ENCODE assay signal across 30 cellular contexts in the genomic region with DNA sequence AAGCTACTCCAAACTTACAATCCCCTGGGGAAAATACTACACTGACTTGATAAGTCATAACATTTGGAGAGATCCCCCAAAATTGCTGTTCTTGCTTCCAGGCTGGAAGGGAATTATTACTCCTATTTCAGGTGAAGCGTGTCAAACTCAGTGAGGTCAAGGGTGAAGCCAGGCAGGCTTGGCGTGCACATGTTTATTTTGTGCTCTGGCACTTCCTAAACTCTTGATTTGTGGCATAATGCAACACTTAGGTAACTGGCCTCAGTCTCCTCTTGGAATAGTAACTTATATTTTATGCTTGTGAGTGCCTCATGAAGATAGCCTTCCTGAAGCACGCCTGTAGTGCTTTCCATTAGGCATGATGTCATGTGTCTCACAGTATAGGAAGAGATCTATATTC.
"Had no signal": no experiment of that assay in that cellular context is flagged by ENCODE, and none has a peak within 500 bp of the region (broad histone marks: within the 10 kb centered on the region; RNA-seq: fewer than 3 reads in every experiment).

No MANE protein-coding gene starts in this region.

- H3K27me3 ChIP-seq: ascending aorta, cardiac muscle cell had no signal

- H3K9me3 ChIP-seq: ascending aorta had no signal

- DNase-seq: activated B cell treated with CpG ODN at 0.5 μM for 24 hours; activated CD4-positive, alpha-beta memory T cell treated with anti-CD3 and anti-CD28 coated beads for 36 hours; activated CD4-positive, alpha-beta T cell treated with anti-CD3 and anti-CD28 coated beads for 4 hours; activated CD4-positive, alpha-beta T cell treated with anti-CD3 and anti-CD28 coated beads, Interleukin-2, amount 10 ng/mL, durations not matched to agents 24 days and 14 days; activated CD4-positive, alpha-beta T cell treated with anti-CD3 and anti-CD28 coated beads, Interleukin-2, amount 50 U/mL, for 1 hour; activated CD4-positive, alpha-beta T cell treated with anti-CD3 and anti-CD28 coated beads, Interleukin-2, amount 50 U/mL, for 4 hours; activated CD4-positive, CD25-positive, alpha-beta regulatory T cell treated with anti-CD3 and anti-CD28 coated beads, Interleukin-2, amount 50 U/mL, for 72 hours; activated CD8-positive, alpha-beta memory T cell treated with anti-CD3 and anti-CD28 coated beads, Interleukin-2, amount 50 U/mL, for 4 hours; activated CD8-positive, alpha-beta T cell treated with anti-CD3 and anti-CD28 coated beads for 36 hours; activated effector memory CD4-positive, alpha-beta T cell treated with anti-CD3 and anti-CD28 coated beads, Interleukin-2, amount 50 U/mL, for 16 hours; activated gamma-delta T cell treated with Interleukin-2 at 50 U/mL for 16 hours; activated naive CD4-positive, alpha-beta T cell; activated naive CD4-positive, alpha-beta T cell treated with anti-CD3 and anti-CD28 coated beads for 36 hours; activated naive CD4-positive, alpha-beta T cell treated with anti-CD3 and anti-CD28 coated beads, Interleukin-2, amount 50 U/mL, for 16 hours; activated naive CD8-positive, alpha-beta T cell treated with anti-CD3 and anti-CD28 coated beads for 36 hours; activated T-cell treated with anti-CD3 and anti-CD28 coated beads for 4 hours; activated T-cell treated with anti-CD3 and anti-CD28 coated beads, Interleukin-2, amount 50 U/mL, for 1 hour; activated T-cell treated with anti-CD3 and anti-CD28 coated beads, Interleukin-2, amount 50 U/mL, for 4 hours; activated T-cell treated with anti-CD3 and anti-CD28 coated beads, Interleukin-2, amount 50 U/mL, for 72 hours; amygdala; anterior cingulate cortex; caudate nucleus; cerebellar nuclear complex; T-cell; T-helper 17 cell had no signal

- H3K36me3 ChIP-seq: ascending aorta, cardiac muscle cell had no signal

- H3K4me1 ChIP-seq: ascending aorta had no signal

- H3K27ac ChIP-seq: ascending aorta, cardiac muscle cell, VCaP had no signal

- ATAC-seq: activated CD8-positive, alpha-beta T cell treated with anti-CD3 and anti-CD28 coated beads for 36 hours; activated naive CD4-positive, alpha-beta T cell treated with anti-CD3 and anti-CD28 coated beads, Interleukin-2, amount 50 U/mL, for 72 hours; activated T-cell treated with anti-CD3 and anti-CD28 coated beads, Interleukin-2, amount 50 U/mL, for 4 hours; activated T-cell treated with anti-CD3 and anti-CD28 coated beads, Interleukin-2, amount 50 U/mL, for 72 hours; activated T-helper 17 cell treated with anti-CD3 and anti-CD28 coated beads, Interleukin-2, amount 50 U/mL, for 72 hours; T-cell; T-helper 17 cell had no signal

- H3K4me3 ChIP-seq: ascending aorta, cardiac muscle cell had no signal
